Comparison of ENCODE assay signal across 9 cellular contexts in the genomic region with DNA sequence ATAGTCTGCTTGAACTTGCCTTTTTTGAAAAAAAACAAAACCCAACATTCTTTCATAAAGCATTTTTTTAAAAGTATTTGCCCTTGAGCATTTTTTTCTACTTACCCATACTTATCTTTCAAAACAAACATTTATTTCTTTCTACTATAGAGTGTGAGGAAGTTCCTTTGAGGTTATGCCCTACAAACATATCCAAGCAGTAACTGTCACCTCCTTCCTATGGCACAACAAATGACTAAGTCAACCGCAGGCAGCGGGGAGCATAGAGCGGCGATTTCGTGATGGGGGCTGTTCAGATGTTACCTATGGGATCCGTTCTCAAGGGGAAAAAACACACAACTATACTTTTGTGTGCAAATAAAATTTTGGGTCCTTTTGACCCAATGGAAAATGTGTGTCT. TPM values are rescaled to one million over a fixed set of nuclear protein-coding genes. Genes with fewer than 3 reads are reported as not detected.
DNase-seq lines count a peak whose midpoint lies in the region; ATAC-seq, FAIRE-seq and TF ChIP-seq lines count a peak whose summit lies in the region.
"Had no signal": no experiment of that assay in that cellular context is flagged by ENCODE, and none has a peak within 500 bp of the region (broad histone marks: within the 10 kb centered on the region; RNA-seq: fewer than 3 reads in every experiment).

No MANE protein-coding gene starts in this region.

- H4K20me1 ChIP-seq in BLaER1 treated with 17β-estradiol and CSF1 and Interleukin-3, amounts not matched to agents 10 nM and 100 nM, result no peaks in the 10 kb centered on the region

- ATAC-seq in HG03571 (IDR thresholded peaks at IDR 0.05; ENCODE audit: unreplicated experiment), result peak; percentile 33
- peak; percentile 67 for ATAC-seq in activated CD8-positive, alpha-beta T cell treated with anti-CD3 and anti-CD28 coated beads for 36 hours

- peaks cover 31 to 94% (median 79%) of the 10 kb centered on the region in 10 experiments for H3K4me1 ChIP-seq in BLaER1 treated with 17β-estradiol and CSF1 and Interleukin-3, amounts not matched to agents 10 nM and 100 nM
- H3K4me1 ChIP-seq in kidney (ENCODE audit: control insufficient read depth in 1 of 2, insufficient read depth in 1 of 2, low read depth in 1 of 2, low read length in 2 of 2), result peaks cover 0 to 7% of the 10 kb centered on the region in 2 donors

- peak overlapping the region; percentile 16 for H3K4me3 Mint-ChIP-seq in activated CD8-positive, alpha-beta T cell treated with anti-CD3 and anti-CD28 coated beads for 36 hours
- peak overlapping the region in 3 of 5 donors; percentile 4 to 39 (median 26) for H3K4me3 Mint-ChIP-seq in immature natural killer cell

- no peaks in the 10 kb centered on the region for H3K9me3 Mint-ChIP-seq in activated CD8-positive, alpha-beta T cell treated with anti-CD3 and anti-CD28 coated beads for 36 hours
- H3K9me3 Mint-ChIP-seq in immature natural killer cell, result no peaks in the 10 kb centered on the region

- H3K27ac Mint-ChIP-seq in activated CD8-positive, alpha-beta T cell treated with anti-CD3 and anti-CD28 coated beads for 36 hours, result peak overlapping the region; percentile 90
- peak overlapping the region in 2 of 6 donors; percentile 5 to 43 for H3K27ac Mint-ChIP-seq in immature natural killer cell

- peak overlapping the region in 9 of 11 experiments; percentile 34 to 90 (median 81); a peak in 17 of 22 replicates for H3K27ac ChIP-seq in BLaER1 treated with 17β-estradiol and CSF1 and Interleukin-3, amounts not matched to agents 10 nM and 100 nM
- H3K27ac ChIP-seq in coronary artery (peak overlapping the region in 1 of 2 donors; percentile 31), kidney (ENCODE audit: low read depth in 2 of 2, low read length in 2 of 2) (no peak overlapping the region)

- peak overlapping the region in 8 of 11 experiments; percentile 12 to 70 (median 62); a peak in 13 of 22 replicates for H3K9ac ChIP-seq in BLaER1 treated with 17β-estradiol and CSF1 and Interleukin-3, amounts not matched to agents 10 nM and 100 nM
- H3K9ac ChIP-seq in kidney (ENCODE audit: low read length in 2 of 2), result no peak overlapping the region

- peak overlapping the region in 2 of 10 experiments; percentile 7 to 41; a peak in 5 of 20 replicates for H3K4me3 ChIP-seq in BLaER1 treated with 17β-estradiol and CSF1 and Interleukin-3, amounts not matched to agents 10 nM and 100 nM
- H3K4me3 ChIP-seq in coronary artery (no peak overlapping the region), kidney (ENCODE audit: low read length in 2 of 2) (no peak overlapping the region)

- peaks cover 7% of the 10 kb centered on the region for H3K36me3 Mint-ChIP-seq in activated CD8-positive, alpha-beta T cell treated with anti-CD3 and anti-CD28 coated beads for 36 hours (ENCODE audit: low read depth)
- H3K36me3 Mint-ChIP-seq in immature natural killer cell, result no peaks in the 10 kb centered on the region

- CTCF ChIA-PET in activated CD8-positive, alpha-beta T cell treated with anti-CD3 and anti-CD28 coated beads for 36 hours (lab: Charles Lee), result no interaction called here

- intact Hi-C loops in activated CD8-positive, alpha-beta T cell treated with anti-CD3 and anti-CD28 coated beads for 36 hours (cut with micrococcal nuclease), result no loop called here
- intact Hi-C loops in kidney (cut with DNase I), result no loop called here

- peak overlapping the region; percentile 36 to 86 (median 67) for H3K4me2 ChIP-seq in BLaER1 treated with 17β-estradiol and CSF1 and Interleukin-3, amounts not matched to agents 10 nM and 100 nM

- no peak for TF ChIP-seq CTCF in activated CD8-positive, alpha-beta T cell treated with anti-CD3 and anti-CD28 coated beads for 36 hours (IDR thresholded peaks at IDR 0.05)
- TF ChIP-seq CTCF in coronary artery (IDR thresholded peaks at IDR 0.05) (no peak), kidney (IDR thresholded peaks at IDR 0.05; ENCODE audit: borderline replicate concordance, extremely low read depth, insufficient read depth) (no peak)

- H3K36me3 ChIP-seq in BLaER1 treated with 17β-estradiol and CSF1 and Interleukin-3, amounts not matched to agents 10 nM and 100 nM, result no peaks in the 10 kb centered on the region
- no peaks in the 10 kb centered on the region for H3K36me3 ChIP-seq in kidney (ENCODE audit: control insufficient read depth in 1 of 2, insufficient read depth in 2 of 2, low read length in 2 of 2)

- DNase-seq in activated CD8-positive, alpha-beta T cell treated with anti-CD3 and anti-CD28 coated beads for 36 hours, result peak; percentile 86
- DNase-seq in immature natural killer cell, result peak in 2 of 3 donors; percentile 21 to 25
- no peak for DNase-seq in coronary artery (ENCODE audit: low spot score)
- DNase-seq in glomerular visceral epithelial cell (ENCODE audit: extremely low spot score), result no peak
- no peak for DNase-seq in kidney
- no peak for DNase-seq in NK-92 (lab: John Stamatoyannopoulos, UW; ENCODE audit: unreplicated experiment)
- DNase-seq: NCI-H146 had no signal

- FAIRE-seq in kidney (lab: Jason Lieb, UNC), result no peak

- H3K4me1 Mint-ChIP-seq in activated CD8-positive, alpha-beta T cell treated with anti-CD3 and anti-CD28 coated beads for 36 hours (ENCODE audit: low read depth), result peaks cover 81% of the 10 kb centered on the region
- peaks cover 26 to 56% of the 10 kb centered on the region in 2 donors for H3K4me1 Mint-ChIP-seq in immature natural killer cell

- no peaks in the 10 kb centered on the region for H3K27me3 Mint-ChIP-seq in activated CD8-positive, alpha-beta T cell treated with anti-CD3 and anti-CD28 coated beads for 36 hours
- peaks cover 0 to 3% (median 2%) of the 10 kb centered on the region in 3 donors for H3K27me3 Mint-ChIP-seq in immature natural killer cell (ENCODE audit: low read depth in 3 of 3)

- POLR2A ChIA-PET in activated CD8-positive, alpha-beta T cell treated with anti-CD3 and anti-CD28 coated beads for 36 hours (lab: Charles Lee), result no interaction called here

- H3K27me3 ChIP-seq in BLaER1 treated with 17β-estradiol and CSF1 and Interleukin-3, amounts not matched to agents 10 nM and 100 nM, result peaks cover 0 to 10% (median 0%) of the 10 kb centered on the region in 11 experiments; a peak in 2 of 22 replicates

- H3K9me3 ChIP-seq in BLaER1 treated with 17β-estradiol and CSF1 and Interleukin-3, amounts not matched to agents 10 nM and 100 nM (replicated peaks in 1 of 11), result peaks cover 0 to 20% (median 6%) of the 10 kb centered on the region in 11 experiments; a peak in 7 of 22 replicates
- H3K9me3 ChIP-seq in kidney (ENCODE audit: control insufficient read depth in 1 of 2, low read length in 2 of 2), result no peaks in the 10 kb centered on the region

RNA-seq across cellular contexts. Expression of gene SPRY1, which starts 19.4 kb away (rescaled TPM):
- 100 to 1,000 TPM; 137 to 144 TPM for total RNA-seq in activated CD8-positive, alpha-beta T cell treated with anti-CD3 and anti-CD28 coated beads for 36 hours
- 1 to 10 TPM; 5.2 to 6.9 (median 6.0) TPM for polyA plus RNA-seq in immature natural killer cell
- total RNA-seq in kidney, result 134 TPM
- 18.3 TPM for polyA plus RNA-seq in kidney (ENCODE audit: insufficient read depth, low read depth, low replicate concordance)

Comparison
In these comparisons a context has a peak if more than half of its experiments do, and no peak if none do; other contexts are left out.
1. H3K27ac ChIP-seq: peak in BLaER1 treated with 17β-estradiol and CSF1 and Interleukin-3, amounts not matched to agents 10 nM and 100 nM (9 of 11); none in kidney (0 of 2).
2. H3K9ac ChIP-seq: peak in BLaER1 treated with 17β-estradiol and CSF1 and Interleukin-3, amounts not matched to agents 10 nM and 100 nM (8 of 11); none in kidney (0 of 2).
3. DNase-seq: peak in activated CD8-positive, alpha-beta T cell treated with anti-CD3 and anti-CD28 coated beads for 36 hours (single experiment) and immature natural killer cell (2 of 3); none in coronary artery (single experiment), glomerular visceral epithelial cell (single experiment), kidney (single experiment) and NK-92 (single experiment).